ENCODE assay signal across 8 cellular contexts in the genomic region with DNA sequence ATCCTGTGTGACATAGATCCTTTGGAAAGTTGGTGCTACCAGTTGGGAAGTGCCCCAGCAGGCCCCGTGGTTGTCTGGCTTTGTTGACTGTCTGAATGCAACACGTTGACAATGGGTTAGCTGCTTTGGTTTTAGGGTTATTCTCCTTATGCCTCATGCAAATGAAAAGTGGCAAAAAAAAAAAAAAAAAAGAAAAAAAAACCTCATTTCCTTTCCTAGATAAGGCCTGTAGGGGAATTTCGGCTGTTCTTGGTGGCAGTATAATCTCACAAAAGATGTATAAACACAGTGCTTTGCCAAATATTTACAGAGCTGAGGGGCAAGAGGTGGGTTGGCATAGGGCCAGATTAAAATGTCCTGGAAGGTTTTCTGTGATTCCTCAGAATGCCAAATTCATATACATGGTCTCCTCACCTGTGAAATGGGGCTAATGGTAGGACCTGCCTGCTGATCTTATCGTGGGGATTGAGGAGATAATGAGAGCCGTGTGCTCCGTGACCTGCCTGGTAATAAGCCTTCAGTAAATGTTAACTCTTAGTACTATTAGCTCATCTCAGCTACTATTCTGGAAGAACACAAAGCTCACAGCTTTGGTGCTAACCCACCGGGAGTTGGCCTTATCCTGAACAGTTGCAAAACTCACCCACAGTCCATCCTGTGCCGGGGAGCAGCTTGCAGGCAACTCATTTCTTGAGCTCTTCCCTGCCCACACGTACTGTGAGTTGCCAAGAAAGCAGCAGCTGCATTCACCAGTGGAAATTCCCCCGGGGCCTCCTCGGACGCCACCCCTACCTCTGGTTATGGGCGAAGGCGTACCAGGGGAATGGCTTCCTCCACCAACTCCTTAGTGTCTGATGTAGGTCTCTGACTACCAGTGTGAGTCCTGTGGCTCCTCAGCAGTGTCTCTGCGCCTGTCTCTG.
DNase-seq lines count a peak whose midpoint lies in the region; ATAC-seq and TF ChIP-seq lines count a peak whose summit lies in the region.

No MANE protein-coding gene starts in this region.

- H3K4me3 ChIP-seq in fibroblast of pulmonary artery (replicated peaks; ENCODE audit: low read depth, low read length): no peak overlapping the region

- peak; percentile 51 for ATAC-seq in HG02870 (IDR thresholded peaks at IDR 0.05; ENCODE audit: unreplicated experiment)

- TF ChIP-seq CTCF in fibroblast of pulmonary artery (IDR thresholded peaks at IDR 0.05; ENCODE audit: low read length, missing control alignments): no peak

- DNase-seq in NCI-H146 (lab: John Stamatoyannopoulos, UW) (peak; percentile 48), NCI-H146 treated with DMSO at 0.1 percent for 48 hours (lab: John Stamatoyannopoulos, UW; ENCODE audit: unreplicated experiment) (no peak), T-helper 1 cell (peak in 3 of 5 donors; percentile 5 to 60 (median 15)), fibroblast of pulmonary artery (ENCODE audit: low read depth) (peak; percentile 91), NCI-H2107 treated with DMSO at 0.1 percent for 48 hours (lab: John Stamatoyannopoulos, UW; ENCODE audit: unreplicated experiment) (no peak), COLO668 (lab: John Stamatoyannopoulos, UW; ENCODE audit: unreplicated experiment) (no peak)
- DNase-seq in stimulated activated CD8-positive, alpha-beta memory T cell treated with anti-CD3 and anti-CD28 coated beads, Interleukin-2, amount 100 ng/mL, for 48 hours (ENCODE audit: low read depth in 2 of 2): peak; percentile 53 to 56

Comparison
In these comparisons a context has a peak if more than half of its experiments do, and no peak if none do; other contexts are left out.
1. DNase-seq: peak in NCI-H146 (single experiment), T-helper 1 cell (3 of 5), fibroblast of pulmonary artery (single experiment) and stimulated activated CD8-positive, alpha-beta memory T cell treated with anti-CD3 and anti-CD28 coated beads, Interleukin-2, amount 100 ng/mL, for 48 hours (2 of 2); none in NCI-H146 treated with DMSO at 0.1 percent for 48 hours (single experiment), NCI-H2107 treated with DMSO at 0.1 percent for 48 hours (single experiment) and COLO668 (single experiment).